ENCODE assay signal across 24 cellular contexts in the genomic region with DNA sequence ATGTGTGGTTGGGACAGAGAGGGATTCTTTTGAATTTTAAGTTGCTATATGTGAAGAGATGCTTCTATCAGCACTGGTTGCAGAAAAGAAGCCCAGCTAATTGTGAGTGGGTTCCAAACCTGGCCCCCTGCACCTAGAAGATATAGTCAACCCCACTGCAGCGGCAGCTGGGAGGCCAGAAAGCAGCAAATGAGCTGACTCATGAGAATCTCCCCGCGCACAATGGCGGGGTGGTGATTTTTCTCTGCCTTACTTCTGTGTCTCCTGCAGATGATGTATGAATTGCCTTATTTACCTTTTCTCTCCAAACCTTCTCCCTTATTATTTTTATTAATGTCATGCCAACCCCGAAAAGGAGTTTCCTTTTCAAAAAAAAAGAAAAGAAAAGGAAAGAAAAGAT.
DNase-seq lines count a peak whose midpoint lies in the region; ATAC-seq, FAIRE-seq and TF ChIP-seq lines count a peak whose summit lies in the region.
"Had no signal": no experiment of that assay in that cellular context is flagged by ENCODE, and none has a peak within 500 bp of the region (broad histone marks: within the 10 kb centered on the region; RNA-seq: fewer than 3 reads in every experiment).

No MANE protein-coding gene starts in this region.

- H3K18ac ChIP-seq in IMR-90 (ENCODE audit: low read depth, low read length) = no peak overlapping the region

- no peak for TF ChIP-seq EP300 in A549 (IDR thresholded peaks at IDR 0.05)

- no peak overlapping the region for H4K91ac ChIP-seq in IMR-90 (ENCODE audit: insufficient read depth, low read depth, low read length)

- H2BK15ac ChIP-seq in IMR-90 (ENCODE audit: low read depth, low read length) = no peak overlapping the region

- H2AK5ac ChIP-seq in IMR-90 (ENCODE audit: low read depth, low read length) = no peak overlapping the region

- WGBS in A549 (ENCODE audit: missing lambda C conversion rate) = 54% methylated on average over 5 of the region's 5 CpGs
- WGBS in IMR-90 (ENCODE audit: extremely low coverage in 2 of 2, insufficient read length in 1 of 2), 2 experiments = no CpG with 5 or more reads among the region's 5 CpGs
- 91 to 94% (median 93%) methylated on average over 5 of the region's 5 CpGs for WGBS in psoas muscle, 3 donors

- no peak overlapping the region for H3K4ac ChIP-seq in IMR-90 (ENCODE audit: low read depth, low read length)

- no peak for FAIRE-seq in A549 (lab: Jason Lieb, UNC)
- FAIRE-seq: A204.1, GM12878, GM12892, GM18507 had no signal

- no peak overlapping the region for H3K56ac ChIP-seq in IMR-90 (ENCODE audit: extremely low read depth, insufficient read depth, low read length)

- no peaks in the 10 kb centered on the region for H3K27me3 ChIP-seq in IMR-90 (ENCODE audit: control insufficient read depth, insufficient read depth, low read length)
- H3K27me3 ChIP-seq in psoas muscle (ENCODE audit: insufficient read depth in 3 of 3, low read length in 2 of 3) = no peaks in the 10 kb centered on the region
- H3K27me3 ChIP-seq: BLaER1 treated with 17β-estradiol and CSF1 and Interleukin-3, amounts not matched to agents 10 nM and 100 nM had no signal

- CTCF ChIA-PET in A549 (lab: Yijun Ruan, JAX) (no interaction called here), IMR-90 (lab: Yijun Ruan, JAX) (interaction anchor here (0.7 kb wide), 1 partner anchor 906 kb away, joined by 4 read pairs; no protein-coding TSS in a partner anchor), WTC11 (lab: Charles Lee) (no interaction called here)

- no peak overlapping the region for H2BK20ac ChIP-seq in IMR-90 (ENCODE audit: low read depth, low read length)

- H3K27ac ChIP-seq in A549 (no peak overlapping the region), IMR-90 (ENCODE audit: insufficient read depth, low read length) (no peak overlapping the region), psoas muscle (no peak overlapping the region)
- H3K27ac ChIP-seq: BLaER1 treated with 17β-estradiol and CSF1 and Interleukin-3, amounts not matched to agents 10 nM and 100 nM; C4-2B had no signal

- TF ChIP-seq RAD21 in A549 (conservative IDR thresholded peaks at IDR 0.05 in 1 of 2, IDR thresholded peaks at IDR 0.05 in 1 of 2) (no peak), IMR-90 (IDR thresholded peaks at IDR 0.05; ENCODE audit: low read length) (no peak)

- H3K9me1 ChIP-seq in IMR-90 (ENCODE audit: insufficient read depth, low read length) = no peaks in the 10 kb centered on the region

- no peak for TF ChIP-seq POLR2A in A549 (IDR thresholded peaks at IDR 0.05; ENCODE audit: low read length)
- TF ChIP-seq POLR2A in IMR-90 (IDR thresholded peaks at IDR 0.05; ENCODE audit: low read depth, low read length) = no peak

- no peak overlapping the region for H4K5ac ChIP-seq in IMR-90 (ENCODE audit: low read depth, low read length)

- peaks cover 7% of the 10 kb centered on the region for H3K4me1 Mint-ChIP-seq in chondrocyte (ENCODE audit: low read depth)
- H3K4me1 Mint-ChIP-seq in WTC11 = peaks cover 3% of the 10 kb centered on the region; the same call in 1 of the 2 replicates
- H3K4me1 Mint-ChIP-seq: B cell had no signal

- intact Hi-C loops in IMR-90 (cut with micrococcal nuclease) (no loop called here), psoas muscle (cut with DNase I) (no loop called here)

- H3K4me3 ChIP-seq in A549 (no peak overlapping the region), IMR-90 (ENCODE audit: insufficient read depth, low read depth, low read length) (no peak overlapping the region), psoas muscle (no peak overlapping the region)
- H3K4me3 ChIP-seq: BLaER1 treated with 17β-estradiol and CSF1 and Interleukin-3, amounts not matched to agents 10 nM and 100 nM; GM12878 had no signal

- no peak overlapping the region for H2BK120ac ChIP-seq in IMR-90 (ENCODE audit: low read depth, low read length)

- H3K4me1 ChIP-seq in A549 (no peaks in the 10 kb centered on the region), IMR-90 (ENCODE audit: control insufficient read depth, insufficient read depth, low read length) (no peaks in the 10 kb centered on the region), psoas muscle (peaks cover 17% of the 10 kb centered on the region)

- TF ChIP-seq CTCF in A549 (IDR thresholded peaks at IDR 0.05) (no peak), IMR-90 (conservative IDR thresholded peaks at IDR 0.05; ENCODE audit: low read depth, low read length) (no peak), chondrocyte (IDR thresholded peaks at IDR 0.05) (no peak), psoas muscle (IDR thresholded peaks at IDR 0.05) (no peak), WTC11 (IDR thresholded peaks at IDR 0.05) (no peak)

- no peak overlapping the region for H3K14ac ChIP-seq in IMR-90 (replicated peaks; ENCODE audit: low read depth, low read length)

- H3K4me2 ChIP-seq in A549 (no peak overlapping the region), IMR-90 (ENCODE audit: low read depth, low read length) (no peak overlapping the region)

- H3K9me3 ChIP-seq in A549 (no peaks in the 10 kb centered on the region), IMR-90 (ENCODE audit: control insufficient read depth, insufficient read depth, low read length) (peaks cover 20% of the 10 kb centered on the region), psoas muscle (no peaks in the 10 kb centered on the region)
- H3K9me3 ChIP-seq: BLaER1 treated with 17β-estradiol and CSF1 and Interleukin-3, amounts not matched to agents 10 nM and 100 nM had no signal

- no peak overlapping the region for H2AFZ ChIP-seq in IMR-90 (replicated peaks; ENCODE audit: low read length, poor library complexity)

- no peak overlapping the region for H3K9ac ChIP-seq in IMR-90 (ENCODE audit: low read depth, low read length)
- H3K9ac ChIP-seq: BLaER1 treated with 17β-estradiol and CSF1 and Interleukin-3, amounts not matched to agents 10 nM and 100 nM had no signal

- dilution Hi-C loops in IMR-90 (cut with HindIII; ENCODE audit: low sequenced_read_pairs, unreplicated experiment) = no loop called here

- H2AK9ac ChIP-seq in IMR-90 (replicated peaks; ENCODE audit: low read depth, low read length, poor library complexity) = no peak overlapping the region

- H3K27ac Mint-ChIP-seq in chondrocyte (ENCODE audit: unreplicated experiment) (peak overlapping the region; percentile 18), WTC11 (no peak overlapping the region)
- H3K27ac Mint-ChIP-seq: B cell; CD4-positive, alpha-beta T cell; CD8-positive, alpha-beta T cell had no signal

- ATAC-seq in A549 (no peak), IMR-90 (ENCODE audit: low read depth) (no peak), psoas muscle (no peak), WTC11 (no peak)
- ATAC-seq: CD8-positive, alpha-beta T cell; GM12878 had no signal

- H3K23ac ChIP-seq in IMR-90 (ENCODE audit: low read depth, low read length) = no peak overlapping the region

- POLR2A ChIA-PET in A549 (lab: Yijun Ruan, JAX) = no interaction called here
- POLR2A ChIA-PET in IMR-90 (lab: Charles Lee; ENCODE audit: unreplicated experiment) = no interaction called here
- POLR2A ChIA-PET in WTC11 (lab: Charles Lee) = no interaction called here

- DNase-seq in A549 (ENCODE audit: low read depth in 1 of 2, low spot score in 1 of 2) (no peak), IMR-90 (no peak), chondrocyte (ENCODE audit: low spot score) (no peak), psoas muscle (no peak), WTC11 (ENCODE audit: low spot score) (no peak)
- DNase-seq in activated CD4-positive, alpha-beta T cell treated with anti-CD3 and anti-CD28 coated beads for 4 hours = no peak
- DNase-seq: 8988T; AML-193; CD4-positive, alpha-beta T cell; CD8-positive, alpha-beta T cell; DMS 273 treated with DMSO at 0.1 percent for 48 hours; DMS153; DMS53; DMS79; DND-41; EL; GDM1 had no signal

- no peak overlapping the region for H4K8ac ChIP-seq in IMR-90 (ENCODE audit: low read depth in 2 of 2, low read length in 2 of 2)

- in situ Hi-C loops in IMR-90 (cut with MboI; ENCODE audit: low sequenced_read_pairs) = no loop called here

- H3K4me3 Mint-ChIP-seq in chondrocyte (ENCODE audit: unreplicated experiment) (no peak overlapping the region), WTC11 (no peak overlapping the region)
- H3K4me3 Mint-ChIP-seq: B cell; CD4-positive, alpha-beta T cell; CD8-positive, alpha-beta T cell had no signal

- H3K36me3 Mint-ChIP-seq in chondrocyte (ENCODE audit: low read depth) (no peaks in the 10 kb centered on the region), WTC11 (no peaks in the 10 kb centered on the region)
- H3K36me3 Mint-ChIP-seq: CD8-positive, alpha-beta T cell had no signal

- H4K20me1 ChIP-seq in IMR-90 (ENCODE audit: insufficient read depth, low read length) = no peaks in the 10 kb centered on the region
- H4K20me1 ChIP-seq: BLaER1 treated with 17β-estradiol and CSF1 and Interleukin-3, amounts not matched to agents 10 nM and 100 nM had no signal

- no peaks in the 10 kb centered on the region for H3K79me1 ChIP-seq in IMR-90 (ENCODE audit: low read depth in 1 of 2, low read length in 2 of 2)

- H2BK5ac ChIP-seq in IMR-90 (ENCODE audit: low read depth, low read length, poor library complexity, severe bottlenecking) = no peak overlapping the region

- H3K27me3 Mint-ChIP-seq in chondrocyte (ENCODE audit: low read depth) = peaks cover 21% of the 10 kb centered on the region
- no peaks in the 10 kb centered on the region for H3K27me3 Mint-ChIP-seq in WTC11 (ENCODE audit: low read depth)
- H3K27me3 Mint-ChIP-seq: CD4-positive, alpha-beta T cell had no signal

- no peaks in the 10 kb centered on the region for H3K9me3 Mint-ChIP-seq in chondrocyte (ENCODE audit: low read depth)
- no peaks in the 10 kb centered on the region for H3K9me3 Mint-ChIP-seq in WTC11
- H3K9me3 Mint-ChIP-seq: CD4-positive, alpha-beta T cell; CD8-positive, alpha-beta T cell had no signal

- H3K36me3 ChIP-seq in IMR-90 (ENCODE audit: control insufficient read depth, insufficient read depth, low read length) = no peaks in the 10 kb centered on the region
- H3K36me3 ChIP-seq in psoas muscle (ENCODE audit: insufficient read depth in 1 of 2, low read depth in 1 of 2) = no peaks in the 10 kb centered on the region
- H3K36me3 ChIP-seq: BLaER1 treated with 17β-estradiol and CSF1 and Interleukin-3, amounts not matched to agents 10 nM and 100 nM had no signal

- BruUV-seq in IMR-90 (replicated peaks; lab: Mats Ljungman, UMichigan) = no TSS peak

TF ChIP-seq in A549, 52 proteins besides CTCF, POLR2A, EP300 and RAD21:
- TF ChIP-seq NR3C1 (IDR thresholded peaks at IDR 0.05) (no peak), GATA3 (IDR thresholded peaks at IDR 0.05; ENCODE audit: borderline replicate concordance) (no peak), MAFK (IDR thresholded peaks at IDR 0.05; ENCODE audit: partially characterized antibody) (peak; percentile 49), CBX8 (IDR thresholded peaks at IDR 0.05) (no peak)
